Comparison of ENCODE assay signal across 25 cellular contexts in the genomic region with DNA sequence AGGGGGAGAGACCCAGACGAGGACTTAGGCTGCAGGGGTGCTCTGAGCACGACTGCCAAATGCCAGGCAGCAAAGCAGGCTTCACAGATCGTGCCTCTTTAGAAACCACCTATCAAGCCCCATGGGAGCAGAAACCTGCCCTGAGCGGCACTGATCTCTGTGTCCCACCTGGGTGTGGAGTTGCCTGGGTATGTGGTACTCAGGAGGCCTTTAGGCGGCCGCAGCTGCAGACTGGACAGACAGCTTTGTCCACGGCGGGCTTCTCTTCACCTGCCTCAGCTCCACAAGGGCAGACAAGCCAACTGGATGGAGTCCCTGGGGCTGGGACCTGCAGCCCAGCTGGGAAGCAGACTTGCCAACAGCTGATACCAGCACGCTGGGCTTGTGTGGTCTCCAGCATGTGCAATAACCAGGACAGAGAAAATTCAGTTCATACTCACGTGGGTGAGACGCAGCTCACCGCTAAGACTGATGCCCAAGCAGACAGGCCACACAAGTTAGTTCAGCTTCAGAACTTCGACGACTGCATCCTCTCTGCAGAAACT.
"Had no signal": no experiment of that assay in that cellular context is flagged by ENCODE, and none has a peak within 500 bp of the region (broad histone marks: within the 10 kb centered on the region; RNA-seq: fewer than 3 reads in every experiment).

No MANE protein-coding gene starts in this region.

- H3K36me3 ChIP-seq: ascending aorta had no signal

- H3K27ac Mint-ChIP-seq: activated B cell treated with CpG ODN at 0.5 μM for 24 hours; activated CD4-positive, alpha-beta memory T cell treated with anti-CD3 and anti-CD28 coated beads for 36 hours; activated CD4-positive, alpha-beta T cell treated with anti-CD3 and anti-CD28 coated beads, Interleukin-2, amount 10 ng/mL, durations not matched to agents 24 days and 14 days; activated naive CD4-positive, alpha-beta T cell treated with anti-CD3 and anti-CD28 coated beads, Interleukin-2, amount 50 U/mL, for 72 hours; activated naive CD8-positive, alpha-beta T cell treated with anti-CD3 and anti-CD28 coated beads, Interleukin-2, amount 50 U/mL, for 24 hours; T-helper 17 cell had no signal

- H3K4me1 Mint-ChIP-seq: activated B cell treated with CpG ODN at 0.5 μM for 24 hours; activated CD4-positive, alpha-beta T cell treated with anti-CD3 and anti-CD28 coated beads, Interleukin-2, amount 10 ng/mL, durations not matched to agents 24 days and 14 days; activated naive CD8-positive, alpha-beta T cell treated with anti-CD3 and anti-CD28 coated beads, Interleukin-2, amount 50 U/mL, for 24 hours; T-helper 17 cell had no signal

- H3K4me3 Mint-ChIP-seq: activated B cell treated with CpG ODN at 0.5 μM for 24 hours; activated CD4-positive, alpha-beta memory T cell treated with anti-CD3 and anti-CD28 coated beads for 36 hours; activated CD4-positive, alpha-beta T cell treated with anti-CD3 and anti-CD28 coated beads, Interleukin-2, amount 10 ng/mL, durations not matched to agents 24 days and 14 days; activated naive CD8-positive, alpha-beta T cell treated with anti-CD3 and anti-CD28 coated beads, Interleukin-2, amount 50 U/mL, for 24 hours; activated T-cell treated with anti-CD3 and anti-CD28 coated beads, Interleukin-2, amount 50 U/mL, for 4 hours; T-helper 17 cell had no signal

- H3K27ac ChIP-seq: ascending aorta, body of pancreas had no signal

- DNase-seq: activated B cell treated with CpG ODN at 0.5 μM for 24 hours; activated CD4-positive, alpha-beta memory T cell treated with anti-CD3 and anti-CD28 coated beads for 36 hours; activated CD4-positive, alpha-beta T cell treated with anti-CD3 and anti-CD28 coated beads for 1 hour; activated CD4-positive, alpha-beta T cell treated with anti-CD3 and anti-CD28 coated beads, Interleukin-2, amount 10 ng/mL, durations not matched to agents 24 days and 14 days; activated CD8-positive, alpha-beta memory T cell treated with anti-CD3 and anti-CD28 coated beads for 24 hours; activated effector memory CD4-positive, alpha-beta T cell treated with anti-CD3 and anti-CD28 coated beads, Interleukin-2, amount 50 U/mL, for 16 hours; activated naive CD4-positive, alpha-beta T cell treated with Interleukin-2 at 50 U/mL for 16 hours; activated naive CD8-positive, alpha-beta T cell treated with anti-CD3 and anti-CD28 coated beads, Interleukin-2, amount 50 U/mL, for 24 hours; activated T-cell treated with anti-CD3 and anti-CD28 coated beads, Interleukin-2, amount 50 U/mL, for 4 hours; amniotic stem cell; body of pancreas; central memory CD4-positive, alpha-beta T cell; Kasumi-1; NCI-H1105 treated with DMSO at 0.1 percent for 48 hours; NCI-H1436 treated with DMSO at 0.1 percent for 48 hours; NCI-H187; NCI-H2081 treated with DMSO at 0.1 percent for 48 hours; NCI-H446; NCI-H748 treated with DMSO at 0.1 percent for 48 hours; SIG-M5; T-helper 17 cell; T-helper 9 cell had no signal

- H3K27me3 Mint-ChIP-seq: activated B cell treated with CpG ODN at 0.5 μM for 24 hours; activated CD4-positive, alpha-beta memory T cell treated with anti-CD3 and anti-CD28 coated beads for 36 hours; activated CD4-positive, alpha-beta T cell treated with anti-CD3 and anti-CD28 coated beads, Interleukin-2, amount 10 ng/mL, durations not matched to agents 24 days and 14 days; activated naive CD8-positive, alpha-beta T cell treated with anti-CD3 and anti-CD28 coated beads, Interleukin-2, amount 50 U/mL, for 24 hours; T-helper 17 cell had no signal

- H3K4me3 ChIP-seq: ascending aorta, body of pancreas had no signal

- H3K4me1 ChIP-seq: ascending aorta, body of pancreas had no signal

- H3K27me3 ChIP-seq: ascending aorta, body of pancreas had no signal

- FAIRE-seq: bronchial epithelial cell had no signal
